In the genomic region with DNA sequence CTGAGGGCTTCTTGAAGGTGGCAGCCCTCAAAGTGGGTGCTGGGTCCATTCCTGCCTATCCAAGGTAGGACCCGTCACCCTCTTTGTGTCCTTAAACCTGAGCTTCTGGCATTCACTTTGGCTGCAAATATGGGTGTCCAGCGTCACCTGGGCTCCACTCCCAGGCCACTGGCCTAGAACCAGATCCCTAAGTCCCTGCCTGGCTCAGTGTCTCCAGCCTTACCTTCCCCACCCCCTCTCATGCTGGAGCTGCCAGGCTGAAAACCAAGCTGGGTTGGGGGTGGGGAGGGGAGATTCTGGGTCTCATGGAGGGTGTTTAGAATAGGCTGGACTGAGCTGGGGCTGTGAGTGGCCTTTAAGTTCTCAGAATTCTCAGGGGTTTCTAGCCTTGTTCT, we compare ENCODE assay signal across 1 cellular context.
TF ChIP-seq lines count a peak whose summit lies in the region.

No MANE protein-coding gene starts in this region.

TF ChIP-seq in HCT116, 20 proteins besides CTCF, POLR2A, EP300 and RAD21 (continued from another document):
- TF ChIP-seq, protein P1, sequence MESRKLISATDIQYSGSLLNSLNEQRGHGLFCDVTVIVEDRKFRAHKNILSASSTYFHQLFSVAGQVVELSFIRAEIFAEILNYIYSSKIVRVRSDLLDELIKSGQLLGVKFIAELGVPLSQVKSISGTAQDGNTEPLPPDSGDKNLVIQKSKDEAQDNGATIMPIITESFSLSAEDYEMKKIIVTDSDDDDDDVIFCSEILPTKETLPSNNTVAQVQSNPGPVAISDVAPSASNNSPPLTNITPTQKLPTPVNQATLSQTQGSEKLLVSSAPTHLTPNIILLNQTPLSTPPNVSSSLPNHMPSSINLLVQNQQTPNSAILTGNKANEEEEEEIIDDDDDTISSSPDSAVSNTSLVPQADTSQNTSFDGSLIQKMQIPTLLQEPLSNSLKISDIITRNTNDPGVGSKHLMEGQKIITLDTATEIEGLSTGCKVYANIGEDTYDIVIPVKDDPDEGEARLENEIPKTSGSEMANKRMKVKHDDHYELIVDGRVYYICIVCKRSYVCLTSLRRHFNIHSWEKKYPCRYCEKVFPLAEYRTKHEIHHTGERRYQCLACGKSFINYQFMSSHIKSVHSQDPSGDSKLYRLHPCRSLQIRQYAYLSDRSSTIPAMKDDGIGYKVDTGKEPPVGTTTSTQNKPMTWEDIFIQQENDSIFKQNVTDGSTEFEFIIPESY (IDR thresholded peaks at IDR 0.05; ENCODE audit: extremely low read depth, insufficient replicate concordance, low read length): no peak
- TF ChIP-seq YY1 (IDR thresholded peaks at IDR 0.05; ENCODE audit: extremely low read depth, insufficient replicate concordance, low read depth, low read length) (no peak), ZFX (IDR thresholded peaks at IDR 0.05) (no peak)
- TF ChIP-seq, protein P2, sequence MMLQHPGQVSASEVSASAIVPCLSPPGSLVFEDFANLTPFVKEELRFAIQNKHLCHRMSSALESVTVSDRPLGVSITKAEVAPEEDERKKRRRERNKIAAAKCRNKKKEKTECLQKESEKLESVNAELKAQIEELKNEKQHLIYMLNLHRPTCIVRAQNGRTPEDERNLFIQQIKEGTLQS (IDR thresholded peaks at IDR 0.05): no peak
